19 cellular contexts compared by ENCODE assay signal in the genomic region with DNA sequence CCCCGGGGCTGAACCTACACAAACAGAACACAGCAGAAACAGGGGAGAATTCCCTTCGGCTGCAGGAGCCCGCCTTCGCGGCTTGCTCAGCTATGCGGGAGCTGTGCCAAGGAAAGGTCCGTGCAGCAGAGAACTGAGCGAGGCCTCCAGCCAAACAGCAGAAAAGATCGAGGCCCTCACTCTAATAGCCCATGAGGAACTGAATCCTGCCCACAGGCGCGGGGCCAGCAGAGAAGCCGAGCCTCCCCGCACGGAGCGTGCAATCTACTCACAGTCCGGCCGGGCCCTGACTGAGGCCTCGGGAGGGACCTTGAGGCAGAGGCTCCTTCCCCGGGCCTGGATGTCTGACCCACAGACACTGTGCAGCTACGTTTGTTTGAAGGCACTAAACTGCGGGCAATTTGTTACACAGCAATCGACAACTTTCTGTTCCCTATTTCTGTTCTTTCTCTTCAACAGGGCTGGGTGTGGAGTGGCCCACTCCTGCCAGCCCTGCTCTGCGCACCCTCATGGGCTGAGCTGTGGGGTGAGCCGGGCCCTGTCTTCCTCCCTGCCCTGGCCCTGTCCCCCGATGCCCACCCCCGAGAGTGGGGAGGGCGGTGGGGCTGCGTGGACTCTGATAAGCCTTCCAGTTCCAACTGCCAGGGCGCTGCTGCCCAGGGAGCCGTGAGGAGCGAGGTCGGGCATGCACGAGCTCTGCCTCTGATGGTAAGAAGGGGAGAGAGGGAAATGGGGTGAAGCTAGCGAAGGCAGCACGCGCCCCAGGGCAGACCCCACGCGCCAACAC. TPM values are rescaled to one million over a fixed set of nuclear protein-coding genes. Genes with fewer than 3 reads are reported as not detected.
DNase-seq lines count a peak whose midpoint lies in the region; ATAC-seq and TF ChIP-seq lines count a peak whose summit lies in the region.
"Had no signal": no experiment of that assay in that cellular context is flagged by ENCODE, and none has a peak within 500 bp of the region (broad histone marks: within the 10 kb centered on the region; RNA-seq: fewer than 3 reads in every experiment).

No MANE protein-coding gene starts in this region.

- TF ChIP-seq POLR2A in right lobe of liver (IDR thresholded peaks at IDR 0.05) (no peak), transverse colon (IDR thresholded peaks at IDR 0.05) (no peak)

- ATAC-seq in right lobe of liver (peak in 3 of 4 donors; percentile 27 to 65 (median 36)), GM21723 (IDR thresholded peaks at IDR 0.05; ENCODE audit: unreplicated experiment) (no peak)
- ATAC-seq: activated CD4-positive, alpha-beta T cell treated with anti-CD3 and anti-CD28 coated beads for 36 hours had no signal

- no peak for TF ChIP-seq CTCF in coronary artery (IDR thresholded peaks at IDR 0.05)
- no peak for TF ChIP-seq CTCF in right lobe of liver (IDR thresholded peaks at IDR 0.05)
- TF ChIP-seq CTCF in transverse colon (IDR thresholded peaks at IDR 0.05): no peak
- TF ChIP-seq CTCF in BE2C (IDR thresholded peaks at IDR 0.05; ENCODE audit: low read depth, low read length): no peak

- H3K4me3 Mint-ChIP-seq in activated naive CD4-positive, alpha-beta T cell treated with anti-CD3 and anti-CD28 coated beads, Interleukin-2, amount 10 ng/mL, durations not matched to agents 7 days and 5 days: no peak overlapping the region
- H3K4me3 Mint-ChIP-seq in activated naive CD4-positive, alpha-beta T cell treated with anti-CD3 and anti-CD28 coated beads for 36 hours: no peak overlapping the region
- H3K4me3 Mint-ChIP-seq: activated CD4-positive, alpha-beta T cell treated with anti-CD3 and anti-CD28 coated beads for 36 hours; activated naive CD4-positive, alpha-beta T cell treated with anti-CD3 and anti-CD28 coated beads, Interleukin-2, amount 50 U/mL, for 24 hours; CD8-positive, alpha-beta memory T cell; memory B cell; T-helper 2 cell treated with Interferon-gamma antibody and Interleukin-4, amounts not matched to agents 5 μg/mL and 100 μg/mL, for 36 hours had no signal

- H3K4me3 ChIP-seq in coronary artery (peak overlapping the region; percentile 10), right lobe of liver (no peak overlapping the region), transverse colon (no peak overlapping the region), BE2C (ENCODE audit: low read depth, low read length) (no peak overlapping the region)
- H3K4me3 ChIP-seq: cardiac muscle cell had no signal

- H3K9me3 Mint-ChIP-seq in activated naive CD4-positive, alpha-beta T cell treated with anti-CD3 and anti-CD28 coated beads, Interleukin-2, amount 10 ng/mL, durations not matched to agents 7 days and 5 days: no peaks in the 10 kb centered on the region
- H3K9me3 Mint-ChIP-seq in activated naive CD4-positive, alpha-beta T cell treated with anti-CD3 and anti-CD28 coated beads for 36 hours: no peaks in the 10 kb centered on the region
- H3K9me3 Mint-ChIP-seq: activated naive CD4-positive, alpha-beta T cell treated with anti-CD3 and anti-CD28 coated beads, Interleukin-2, amount 50 U/mL, for 24 hours; memory B cell; T-helper 2 cell treated with Interferon-gamma antibody and Interleukin-4, amounts not matched to agents 5 μg/mL and 100 μg/mL, for 36 hours had no signal

- peaks cover 33% of the 10 kb centered on the region for H3K27me3 Mint-ChIP-seq in activated naive CD4-positive, alpha-beta T cell treated with anti-CD3 and anti-CD28 coated beads, Interleukin-2, amount 10 ng/mL, durations not matched to agents 7 days and 5 days
- no peaks in the 10 kb centered on the region for H3K27me3 Mint-ChIP-seq in activated naive CD4-positive, alpha-beta T cell treated with anti-CD3 and anti-CD28 coated beads for 36 hours (ENCODE audit: low read depth)
- H3K27me3 Mint-ChIP-seq: activated CD4-positive, alpha-beta T cell treated with anti-CD3 and anti-CD28 coated beads for 36 hours; activated naive CD4-positive, alpha-beta T cell treated with anti-CD3 and anti-CD28 coated beads, Interleukin-2, amount 50 U/mL, for 24 hours; memory B cell had no signal

- H3K9me3 ChIP-seq in right lobe of liver (no peaks in the 10 kb centered on the region), transverse colon (no peaks in the 10 kb centered on the region), BE2C (no peaks in the 10 kb centered on the region)

- DNase-seq in activated naive CD4-positive, alpha-beta T cell treated with anti-CD3 and anti-CD28 coated beads, Interleukin-2, amount 10 ng/mL, durations not matched to agents 7 days and 5 days: no peak
- DNase-seq in activated naive CD4-positive, alpha-beta T cell treated with anti-CD3 and anti-CD28 coated beads for 36 hours: no peak
- DNase-seq in coronary artery (ENCODE audit: low spot score): no peak
- no peak for DNase-seq in right lobe of liver
- DNase-seq in transverse colon: peak; percentile 21
- DNase-seq in activated CD8-positive, alpha-beta memory T cell treated with anti-CD3 and anti-CD28 coated beads, Interleukin-2, amount 50 U/mL, for 4 hours: no peak
- DNase-seq in BE2C: no peak
- DNase-seq: activated CD4-positive, alpha-beta T cell treated with anti-CD3 and anti-CD28 coated beads for 36 hours; CD8-positive, alpha-beta memory T cell; EL; foreskin melanocyte; NCI-H1048; SHP77 treated with DMSO at 0.1 percent for 48 hours; stimulated activated naive CD4-positive, alpha-beta T cell had no signal

- H3K27ac ChIP-seq in coronary artery (no peak overlapping the region), right lobe of liver (no peak overlapping the region), transverse colon (peak overlapping the region; percentile 21 to 74 (median 53))
- H3K27ac ChIP-seq: cardiac muscle cell had no signal

- no peaks in the 10 kb centered on the region for H3K27me3 ChIP-seq in right lobe of liver
- H3K27me3 ChIP-seq in transverse colon: no peaks in the 10 kb centered on the region
- no peaks in the 10 kb centered on the region for H3K27me3 ChIP-seq in BE2C

- in situ Hi-C loops in transverse colon (cut with MboI; ENCODE audit: low pct_ligation_motif_present in 1 of 4, low pct_unique_long_range_greater_than_20kb in 1 of 4, low sequenced_read_pairs in 3 of 4): no loop called here

- peak overlapping the region; percentile 37 for H3K27ac Mint-ChIP-seq in activated naive CD4-positive, alpha-beta T cell treated with anti-CD3 and anti-CD28 coated beads, Interleukin-2, amount 10 ng/mL, durations not matched to agents 7 days and 5 days
- H3K27ac Mint-ChIP-seq in activated naive CD4-positive, alpha-beta T cell treated with anti-CD3 and anti-CD28 coated beads for 36 hours: no peak overlapping the region
- H3K27ac Mint-ChIP-seq: activated CD4-positive, alpha-beta T cell treated with anti-CD3 and anti-CD28 coated beads for 36 hours; activated naive CD4-positive, alpha-beta T cell treated with anti-CD3 and anti-CD28 coated beads, Interleukin-2, amount 50 U/mL, for 24 hours; memory B cell; T-helper 2 cell treated with Interferon-gamma antibody and Interleukin-4, amounts not matched to agents 5 μg/mL and 100 μg/mL, for 36 hours had no signal

- 89% methylated on average over 8 of the region's 38 CpGs for WGBS in right lobe of liver (ENCODE audit: insufficient coverage, low coverage, low lambda C conversion rate, missing lambda C conversion rate)
- 87 to 100% methylated on average over 5 to 37 of the region's 38 CpGs for WGBS in transverse colon (ENCODE audit: low coverage in 1 of 2), 2 donors

- intact Hi-C loops in activated naive CD4-positive, alpha-beta T cell treated with anti-CD3 and anti-CD28 coated beads for 36 hours (cut with micrococcal nuclease): no loop called here
- intact Hi-C loops in right lobe of liver (cut with DNase I) (no loop called here), transverse colon (cut with DNase I; ENCODE audit: low total_unique reads) (no loop called here)

- TF ChIP-seq EP300 in transverse colon (IDR thresholded peaks at IDR 0.05; ENCODE audit: low read depth): no peak

- CTCF ChIA-PET in activated naive CD4-positive, alpha-beta T cell treated with anti-CD3 and anti-CD28 coated beads, Interleukin-2, amount 10 ng/mL, durations not matched to agents 7 days and 5 days (lab: Charles Lee): interaction anchor here (1.0 kb wide), 1 partner anchor 37 kb away, joined by 4 read pairs; no protein-coding TSS in a partner anchor
- CTCF ChIA-PET in activated naive CD4-positive, alpha-beta T cell treated with anti-CD3 and anti-CD28 coated beads for 36 hours (lab: Charles Lee): no interaction called here

- H3K4me1 ChIP-seq in right lobe of liver: no peaks in the 10 kb centered on the region
- H3K4me1 ChIP-seq in transverse colon: peaks cover 0 to 24% (median 14%) of the 10 kb centered on the region in 4 donors
- no peaks in the 10 kb centered on the region for H3K4me1 ChIP-seq in BE2C

- peaks cover 5% of the 10 kb centered on the region for H3K4me1 Mint-ChIP-seq in activated naive CD4-positive, alpha-beta T cell treated with anti-CD3 and anti-CD28 coated beads, Interleukin-2, amount 10 ng/mL, durations not matched to agents 7 days and 5 days
- peaks cover 7% of the 10 kb centered on the region for H3K4me1 Mint-ChIP-seq in activated naive CD4-positive, alpha-beta T cell treated with anti-CD3 and anti-CD28 coated beads for 36 hours (ENCODE audit: low read depth)

- H3K36me3 ChIP-seq in right lobe of liver (no peaks in the 10 kb centered on the region), transverse colon (no peaks in the 10 kb centered on the region), BE2C (no peaks in the 10 kb centered on the region)
- H3K36me3 ChIP-seq: cardiac muscle cell had no signal

- H3K36me3 Mint-ChIP-seq in activated naive CD4-positive, alpha-beta T cell treated with anti-CD3 and anti-CD28 coated beads, Interleukin-2, amount 10 ng/mL, durations not matched to agents 7 days and 5 days: no peaks in the 10 kb centered on the region
- peaks cover 1% of the 10 kb centered on the region for H3K36me3 Mint-ChIP-seq in activated naive CD4-positive, alpha-beta T cell treated with anti-CD3 and anti-CD28 coated beads for 36 hours (ENCODE audit: low read depth)

RNA-seq across cellular contexts. Expression of a gene that starts 13.7 kb away (rescaled TPM):
- total RNA-seq in activated naive CD4-positive, alpha-beta T cell treated with anti-CD3 and anti-CD28 coated beads for 36 hours: 1 to 10 TPM; 3.1 to 4.0 TPM
- total RNA-seq in right lobe of liver: 1 to 10 TPM; 1.7 to 8.3 (median 3.8) TPM
- total RNA-seq in transverse colon: 10 to 100 TPM; 15.0 to 94.5 (median 31.7) TPM
- polyA plus RNA-seq in BE2C (2012; ENCODE audit: insufficient read depth, insufficient read length, low read depth): 55.3 TPM

RNA-seq across cellular contexts. Expression of a gene that starts 22.6 kb away (rescaled TPM):
- 10 to 100 TPM; 46.6 to 46.7 TPM for total RNA-seq in activated naive CD4-positive, alpha-beta T cell treated with anti-CD3 and anti-CD28 coated beads for 36 hours
- total RNA-seq in right lobe of liver (10 to 100 TPM in 5 of 6 experiments, 1 to 10 TPM in 1; 9.8 to 24.3 (median 16.8) TPM), transverse colon (10 to 100 TPM; 16.3 to 40.0 (median 32.1) TPM)
- polyA plus RNA-seq in BE2C (2012; ENCODE audit: insufficient read depth, insufficient read length, low read depth): 46.4 TPM

Comparison
In these comparisons a context has a peak if more than half of its experiments do, and no peak if none do; other contexts are left out.
1. H3K27ac ChIP-seq: peak in transverse colon (4 of 4); none in coronary artery (0 of 2) and right lobe of liver (0 of 3).